20 cellular contexts compared by ENCODE assay signal in the genomic region with DNA sequence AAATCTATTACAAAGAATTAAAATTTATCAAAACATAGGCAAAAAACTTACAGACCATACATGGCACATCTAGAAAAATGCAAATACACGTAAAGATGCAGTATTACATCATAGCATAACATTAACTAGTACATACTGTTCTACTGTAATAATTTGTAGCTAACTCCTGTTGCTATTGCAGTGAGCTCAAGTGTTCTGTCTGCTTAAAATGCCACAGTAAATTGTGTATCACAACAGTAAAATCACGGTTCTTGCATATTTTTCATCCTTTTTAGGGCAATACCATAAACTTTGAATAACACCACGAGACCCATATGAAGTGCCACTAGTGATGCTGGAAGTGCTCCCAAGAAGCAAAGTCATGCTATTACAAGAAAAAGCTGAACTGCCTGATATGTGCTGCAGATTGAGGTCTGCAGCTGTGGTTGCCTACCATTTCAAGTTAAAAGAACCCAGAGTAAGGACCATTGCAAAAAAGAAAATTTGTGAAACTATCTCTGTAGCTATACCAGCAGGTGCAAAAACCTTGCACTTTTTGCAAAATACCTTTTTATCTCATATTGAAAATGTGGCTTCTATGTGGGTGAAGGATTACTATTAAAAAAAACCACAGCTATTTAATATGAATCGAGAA. TPM values are rescaled to one million over a fixed set of nuclear protein-coding genes. Genes with fewer than 3 reads are reported as not detected.
A peak's percentile ranks its signal among the peaks of the same experiment; 100 is the strongest.
DNase-seq lines count a peak whose midpoint lies in the region; ATAC-seq, FAIRE-seq and TF ChIP-seq lines count a peak whose summit lies in the region.
"Had no signal": no experiment of that assay in that cellular context is flagged by ENCODE, and none has a peak within 500 bp of the region (broad histone marks: within the 10 kb centered on the region; RNA-seq: fewer than 3 reads in every experiment).

No MANE protein-coding gene starts in this region.

- ATAC-seq in GM23338 (no peak), IMR-90 (ENCODE audit: low read depth) (no peak), WTC11 (no peak), SK-N-SH treated with all-trans-retinoic acid at 6 μM for 48 hours (no peak)

- H3K27ac ChIP-seq in GM23338 (ENCODE audit: low read depth) (no peak overlapping the region), IMR-90 (ENCODE audit: insufficient read depth, low read length) (no peak overlapping the region)
- H3K27ac ChIP-seq: PC-9, RWPE1, SJCRH30 had no signal

- H3K27me3 ChIP-seq in GM23338 (ENCODE audit: insufficient read depth) (no peaks in the 10 kb centered on the region), IMR-90 (ENCODE audit: control insufficient read depth, insufficient read depth, low read length) (no peaks in the 10 kb centered on the region)
- H3K27me3 ChIP-seq: SJCRH30 had no signal

- CTCF ChIA-PET in IMR-90 (lab: Yijun Ruan, JAX) (interaction anchor here (0.7 to 1.1 kb wide), 2 partner anchors 13 to 46 kb away, joined by 3 to 4 read pairs; no protein-coding TSS in a partner anchor), WTC11 (lab: Charles Lee) (interaction anchor here (1.2 kb wide), 1 partner anchor 583 kb away, joined by 3 read pairs; no protein-coding TSS in a partner anchor)

- dilution Hi-C loops in IMR-90 (cut with HindIII; ENCODE audit: low sequenced_read_pairs, unreplicated experiment) = no loop called here

- WGBS in IMR-90 (ENCODE audit: extremely low coverage in 2 of 2, insufficient read length in 1 of 2), 2 experiments = 78% methylated on average over 2 of the region's 4 CpGs; no CpG with 5 or more reads in 1 of the 2 experiments

- no peaks in the 10 kb centered on the region for H3K9me3 ChIP-seq in IMR-90 (ENCODE audit: control insufficient read depth, insufficient read depth, low read length)
- H3K9me3 ChIP-seq: SJCRH30 had no signal

- H3K4me2 ChIP-seq in GM23338 = no peak overlapping the region
- H3K4me2 ChIP-seq in IMR-90 (ENCODE audit: low read depth, low read length) = no peak overlapping the region
- H3K4me2 ChIP-seq: PC-9 had no signal

- no peak overlapping the region for H3K4ac ChIP-seq in IMR-90 (ENCODE audit: low read depth, low read length)

- TF ChIP-seq CTCF in GM23338 (conservative IDR thresholded peaks at IDR 0.05; ENCODE audit: low read depth in 2 of 2) (no peak), IMR-90 (conservative IDR thresholded peaks at IDR 0.05; ENCODE audit: low read depth, low read length) (no peak), WTC11 (IDR thresholded peaks at IDR 0.05) (no peak), fibroblast of villous mesenchyme (IDR thresholded peaks at IDR 0.05; ENCODE audit: insufficient read depth, low read depth, low read length) (no peak)

- no peak overlapping the region for H2BK20ac ChIP-seq in IMR-90 (ENCODE audit: low read depth, low read length)

- H3K4me3 Mint-ChIP-seq in GM23338 = no peak overlapping the region
- H3K4me3 Mint-ChIP-seq in WTC11 = no peak overlapping the region
- H3K4me3 Mint-ChIP-seq: CD8-positive, alpha-beta memory T cell had no signal

- POLR2A ChIA-PET in IMR-90 (lab: Charles Lee; ENCODE audit: unreplicated experiment) (no interaction called here), WTC11 (lab: Charles Lee) (interaction anchor here (0.6 to 1.5 kb wide), 3 partner anchors 11 to 250 kb away, joined by 3 to 6 read pairs (median 3); no protein-coding TSS in a partner anchor)

- intact Hi-C loops in IMR-90 (cut with micrococcal nuclease) = no loop called here

- H2BK15ac ChIP-seq in IMR-90 (ENCODE audit: low read depth, low read length) = no peak overlapping the region

- H3K4me1 ChIP-seq in GM23338 (ENCODE audit: insufficient read depth) (peaks cover 38% of the 10 kb centered on the region), IMR-90 (ENCODE audit: control insufficient read depth, insufficient read depth, low read length) (peaks cover 3% of the 10 kb centered on the region)
- H3K4me1 ChIP-seq: SJCRH30 had no signal

- H3K79me1 ChIP-seq in IMR-90 (ENCODE audit: low read depth in 1 of 2, low read length in 2 of 2) = peaks cover 1 to 10% of the 10 kb centered on the region in 2 experiments

- H3K36me3 ChIP-seq in GM23338 (ENCODE audit: insufficient read depth) = no peaks in the 10 kb centered on the region
- H3K36me3 ChIP-seq in IMR-90 (ENCODE audit: control insufficient read depth, insufficient read depth, low read length) = no peaks in the 10 kb centered on the region
- H3K36me3 ChIP-seq: SJCRH30 had no signal

- H2AK9ac ChIP-seq in IMR-90 (replicated peaks; ENCODE audit: low read depth, low read length, poor library complexity) = no peak overlapping the region

- H3K79me2 ChIP-seq in GM23338 (replicated peaks; ENCODE audit: insufficient read depth) = peaks cover 100% of the 10 kb centered on the region

- H2AK5ac ChIP-seq in IMR-90 (ENCODE audit: low read depth, low read length) = no peak overlapping the region

- no TSS peak for BruUV-seq in IMR-90 (replicated peaks; lab: Mats Ljungman, UMichigan)

- in situ Hi-C loops in IMR-90 (cut with MboI; ENCODE audit: low sequenced_read_pairs) = no loop called here

- peaks cover 4% of the 10 kb centered on the region; the same call in 1 of the 2 replicates for H3K9me1 ChIP-seq in IMR-90 (ENCODE audit: insufficient read depth, low read length)

- TF ChIP-seq RAD21 in IMR-90 (IDR thresholded peaks at IDR 0.05; ENCODE audit: low read length) = no peak

- no peak overlapping the region for H2BK5ac ChIP-seq in IMR-90 (ENCODE audit: low read depth, low read length, poor library complexity, severe bottlenecking)

- no peak overlapping the region for H2BK120ac ChIP-seq in IMR-90 (ENCODE audit: low read depth, low read length)

- H2AFZ ChIP-seq in GM23338 (no peak overlapping the region), IMR-90 (replicated peaks; ENCODE audit: low read length, poor library complexity) (no peak overlapping the region)
- H2AFZ ChIP-seq: PC-9 had no signal

- H3K27me3 Mint-ChIP-seq in GM23338 (ENCODE audit: insufficient read depth, low read depth, poor library complexity) (peaks cover 1% of the 10 kb centered on the region), WTC11 (ENCODE audit: low read depth) (no peaks in the 10 kb centered on the region)

- no peak overlapping the region for H3K56ac ChIP-seq in IMR-90 (ENCODE audit: extremely low read depth, insufficient read depth, low read length)

- FAIRE-seq in H54 (lab: Jason Lieb, UNC) = no peak
- FAIRE-seq: D721Med had no signal

- peaks cover 40% of the 10 kb centered on the region for H3K4me1 Mint-ChIP-seq in GM23338
- peaks cover 42% of the 10 kb centered on the region for H3K4me1 Mint-ChIP-seq in WTC11

- no peak overlapping the region for H3K23ac ChIP-seq in IMR-90 (ENCODE audit: low read depth, low read length)

- H3K9ac ChIP-seq in IMR-90 (ENCODE audit: low read depth, low read length) = no peak overlapping the region

- H3K9me2 ChIP-seq in GM23338 (ENCODE audit: insufficient read depth) = no peaks in the 10 kb centered on the region

- H3K9me3 Mint-ChIP-seq in GM23338 (no peaks in the 10 kb centered on the region), WTC11 (no peaks in the 10 kb centered on the region)
- H3K9me3 Mint-ChIP-seq: CD8-positive, alpha-beta memory T cell had no signal

- H4K20me1 ChIP-seq in GM23338 (replicated peaks; ENCODE audit: insufficient read depth) = peaks cover 14% of the 10 kb centered on the region
- no peaks in the 10 kb centered on the region for H4K20me1 ChIP-seq in IMR-90 (ENCODE audit: insufficient read depth, low read length)

- no peak overlapping the region for H4K91ac ChIP-seq in IMR-90 (ENCODE audit: insufficient read depth, low read depth, low read length)

- peaks cover 3% of the 10 kb centered on the region; the same call in 1 of the 3 replicates for H3K36me3 Mint-ChIP-seq in GM23338 (ENCODE audit: low read depth)
- H3K36me3 Mint-ChIP-seq in WTC11 = no peaks in the 10 kb centered on the region
- H3K36me3 Mint-ChIP-seq: CD8-positive, alpha-beta memory T cell had no signal

- H3K4me3 ChIP-seq in GM23338 (no peak overlapping the region), IMR-90 (ENCODE audit: insufficient read depth, low read depth, low read length) (no peak overlapping the region), fibroblast of villous mesenchyme (ENCODE audit: low read depth, low read length) (no peak overlapping the region)
- H3K4me3 ChIP-seq: PC-9, SJCRH30 had no signal

- DNase-seq in GM23338 (ENCODE audit: low spot score) (no peak), IMR-90 (no peak), WTC11 (ENCODE audit: low spot score) (no peak), fibroblast of villous mesenchyme (ENCODE audit: low read depth) (peak; percentile 62), H54 (ENCODE audit: insufficient read length, low spot score) (no peak), germinal center (ENCODE audit: low spot score) (no peak)
- DNase-seq: ACHN; C1 segment of cervical spinal cord; CD8-positive, alpha-beta memory T cell; H7; MV-4-11; NCI-H1417 treated with DMSO at 0.1 percent for 48 hours; NCI-H187 treated with DMSO at 0.1 percent for 48 hours; NCI-H345; NCI-H524 treated with DMSO at 0.1 percent for 48 hours; PC-9; SJCRH30 had no signal

- no peak overlapping the region for H3K14ac ChIP-seq in IMR-90 (replicated peaks; ENCODE audit: low read depth, low read length)

- H3F3A ChIP-seq in GM23338 (replicated peaks; ENCODE audit: low read depth) = no peaks in the 10 kb centered on the region

- no peak for TF ChIP-seq POLR2A in IMR-90 (IDR thresholded peaks at IDR 0.05; ENCODE audit: low read depth, low read length)
- TF ChIP-seq POLR2A in H54 (IDR thresholded peaks at IDR 0.05; ENCODE audit: low read depth, low read length) = no peak

- peak overlapping the region; percentile 38; the same call in 1 of the 2 replicates for H3K27ac Mint-ChIP-seq in GM23338
- peak overlapping the region; percentile 38 for H3K27ac Mint-ChIP-seq in WTC11

- H4K5ac ChIP-seq in IMR-90 (ENCODE audit: low read depth, low read length) = no peak overlapping the region

- no peak overlapping the region for H3K18ac ChIP-seq in IMR-90 (ENCODE audit: low read depth, low read length)

- no peak overlapping the region for H4K8ac ChIP-seq in IMR-90 (ENCODE audit: low read depth in 2 of 2, low read length in 2 of 2)

TF ChIP-seq in IMR-90, 13 proteins besides CTCF, POLR2A, EP300 and RAD21 (continues in another document):
- TF ChIP-seq MAFK (IDR thresholded peaks at IDR 0.05; ENCODE audit: low read depth, low read length) = no peak

TF ChIP-seq in WTC11, 78 proteins besides CTCF, POLR2A, EP300 and RAD21 (continues in another document):
- TF ChIP-seq ZNF263 (CRISPR knock-in tag; IDR thresholded peaks at IDR 0.05; ENCODE audit: low read depth) = no peak

TF ChIP-seq in SK-N-SH treated with all-trans-retinoic acid at 6 μM for 48 hours, 23 proteins besides CTCF, POLR2A, EP300 and RAD21 (continues in another document):
- no peak for TF ChIP-seq ESRRG (CRISPR knock-in tag; IDR thresholded peaks at IDR 0.05)
- no peak for TF ChIP-seq TOX (CRISPR knock-in tag; IDR thresholded peaks at IDR 0.05; ENCODE audit: borderline replicate concordance)
- TF ChIP-seq ZNF565 (CRISPR knock-in tag; conservative IDR thresholded peaks at IDR 0.05; ENCODE audit: low read depth) = no peak

RNA-seq across cellular contexts. Expression of a gene that starts 14.2 kb away (rescaled TPM):
- 45.1 and 46.3 TPM in 2 replicates for total RNA-seq in GM23338 (2014; rRNA removed; shearing (Covaris generic))
- polyA plus RNA-seq in GM23338 (2016; fragmentation: Nextera tagmentation; extraction: Ambion mirVana) = 77.9 and 80.3 TPM in 2 replicates
- total RNA-seq in IMR-90 (2012; rRNA removed) = 6.8 and 6.9 TPM in 2 replicates
- 1.3 and 1.9 TPM in 2 replicates for polyA plus RNA-seq in IMR-90 (2012; rRNA removed)
- 0.52 and 0.56 TPM in 2 replicates for polyA plus RNA-seq in IMR-90 (2012; cell fraction: cytosol; rRNA removed)
- 0.36 and 1.2 TPM in 2 replicates for polyA plus RNA-seq in IMR-90 (2012; cell fraction: nucleus; rRNA removed; ENCODE audit: low replicate concordance)
- 32.1 to 37.6 TPM (median 35.5 TPM) in 3 replicates for total RNA-seq in WTC11 (2021)
- total RNA-seq in fibroblast of villous mesenchyme = 12.6 and 15.5 TPM in 2 replicates
